ENCODE assay signal across 8 cellular contexts in genomic region chr13:102774210-102774560, GRCh38. TPM values are rescaled to one million over a fixed set of nuclear protein-coding genes. Genes with fewer than 3 reads are reported as not detected.
DNase-seq lines count a peak whose midpoint lies in the region; ATAC-seq, FAIRE-seq and TF ChIP-seq lines count a peak whose summit lies in the region.

No MANE protein-coding gene starts in this region.

- no peak overlapping the region for H2BK5ac ChIP-seq in H1 (ENCODE audit: low read depth, low read length)

- FAIRE-seq in H1 (lab: Jason Lieb, UNC) (no peak), GM12891 (lab: Jason Lieb, UNC) (no peak)

- peak overlapping the region; percentile 87 for H4K8ac ChIP-seq in H1 (ENCODE audit: extremely low read depth, insufficient read depth, low read length)

- H4K20me1 ChIP-seq in OCI-LY7 (ENCODE audit: insufficient read depth, low read length) (no peaks in the 10 kb centered on the region), H1 (replicated peaks in 1 of 2; ENCODE audit: control insufficient read depth in 1 of 2, insufficient read depth in 2 of 2, low read length in 2 of 2) (peaks cover 0 to 2% of the 10 kb centered on the region in 2 experiments)

- WGBS in H1 (ENCODE audit: extremely low coverage in 1 of 2, insufficient coverage in 1 of 2, insufficient read length in 1 of 2, insufficient replicate concordance in 2 of 2, low coverage in 1 of 2, low lambda C conversion rate in 2 of 2, missing lambda C conversion rate in 1 of 2), 2 experiments, result 93% methylated on average over 26 of the region's 26 CpGs; no CpG with 5 or more reads in 1 of the 2 experiments

- H3K4me3 ChIP-seq in OCI-LY7 (ENCODE audit: low read depth, low read length, poor library complexity, severe bottlenecking) (peak overlapping the region; percentile 78), H1 (ENCODE audit: extremely low read depth in 1 of 4, insufficient read depth in 2 of 4, low read depth in 3 of 4, low read length in 4 of 4) (peak overlapping the region; percentile 65 to 86 (median 74); a peak in 4 of 8 replicates), neutrophil (ENCODE audit: low read depth in 1 of 2, low read length in 1 of 2) (peak overlapping the region; percentile 79 to 85)

- no peak for TF ChIP-seq CTCF in CD4-positive, alpha-beta T cell (IDR thresholded peaks at IDR 0.05)
- no peak for TF ChIP-seq CTCF in OCI-LY7 (conservative IDR thresholded peaks at IDR 0.05; ENCODE audit: low read length)
- no peak for TF ChIP-seq CTCF in H1 (IDR thresholded peaks at IDR 0.05; ENCODE audit: control extremely low read depth in 1 of 3, insufficient read depth in 1 of 3, low read depth in 1 of 3, low read length in 3 of 3)
- TF ChIP-seq CTCF in neutrophil (IDR thresholded peaks at IDR 0.05), result peak; percentile 1

- H3K36me3 ChIP-seq in OCI-LY7 (ENCODE audit: insufficient read depth, low read length) (no peaks in the 10 kb centered on the region), H1 (ENCODE audit: control insufficient read depth in 2 of 4, insufficient read depth in 4 of 4, low read length in 3 of 4) (no peaks in the 10 kb centered on the region), neutrophil (no peaks in the 10 kb centered on the region)

- no peak overlapping the region for H3K56ac ChIP-seq in H1 (replicated peaks; ENCODE audit: insufficient read length, low read depth, low read length)

- H3K4me2 ChIP-seq in OCI-LY7 (ENCODE audit: low read length), result peak overlapping the region; percentile 88
- peak overlapping the region; percentile 82 to 96 for H3K4me2 ChIP-seq in H1 (ENCODE audit: insufficient read depth in 1 of 2, low read depth in 2 of 2, low read length in 2 of 2)

- H4K91ac ChIP-seq in H1 (replicated peaks; ENCODE audit: insufficient read length, low read length), result no peak overlapping the region

- TF ChIP-seq RAD21 in H1 (IDR thresholded peaks at IDR 0.05 in 1 of 2, conservative IDR thresholded peaks at IDR 0.05 in 1 of 2; ENCODE audit: low read depth in 2 of 2, low read length in 2 of 2), result no peak

- no TSS peak for BruUV-seq in OCI-LY7 (replicated peaks; lab: Mats Ljungman, UMichigan)

- no peak overlapping the region for H3K23ac ChIP-seq in H1 (ENCODE audit: insufficient read length)

- H3K4me1 ChIP-seq in OCI-LY7 (ENCODE audit: insufficient read depth, low read length, poor library complexity, severe bottlenecking), result peaks cover 6% of the 10 kb centered on the region
- peaks cover 0 to 6% (median 2%) of the 10 kb centered on the region in 4 experiments; a peak in 2 of 7 replicates for H3K4me1 ChIP-seq in H1 (replicated peaks in 1 of 4; ENCODE audit: control insufficient read depth in 3 of 4, insufficient read depth in 4 of 4, low read length in 3 of 4)
- peaks cover 27 to 28% of the 10 kb centered on the region in 2 experiments for H3K4me1 ChIP-seq in neutrophil (ENCODE audit: control insufficient read depth in 1 of 2, insufficient read depth in 1 of 2, low read depth in 1 of 2, low read length in 1 of 2)

- H2BK120ac ChIP-seq in H1 (replicated peaks; ENCODE audit: low read depth, low read length), result no peak overlapping the region

- 0 out of 2 replicates have a peak overlapping the region, but pooled peaks have one; percentile 86 for H3K18ac ChIP-seq in H1 (ENCODE audit: extremely low read depth, low read length)

- POLR2A ChIA-PET in CD4-positive, alpha-beta T cell (lab: Charles Lee), result interaction anchor here (0.8 to 5.6 kb wide), 12 partner anchors 10 to 379 kb away, joined by 3 to 95 read pairs (median 3); partner anchors contain the start of genes BIVM, ERCC5, POGLUT2 and TPP2
- POLR2A ChIA-PET in OCI-LY7 (lab: Charles Lee) (interaction anchor here (0.6 kb wide), 1 partner anchor 18 kb away, joined by 6 read pairs; no protein-coding TSS in a partner anchor), H1 (lab: Charles Lee; ENCODE audit: partially characterized antibody) (interaction anchor here (0.7 to 3.0 kb wide), 9 partner anchors 8 to 178 kb away, joined by 3 to 12 read pairs (median 3); partner anchors contain the start of genes ERCC5 and TPP2)

- no peak for TF ChIP-seq EP300 in H1 (IDR thresholded peaks at IDR 0.05; ENCODE audit: borderline replicate concordance in 1 of 2, low read depth in 2 of 2, low read length in 2 of 2)

- H2AFZ ChIP-seq in OCI-LY7 (ENCODE audit: low read length) (peak overlapping the region; percentile 96), H1 (ENCODE audit: low read length) (peak overlapping the region; percentile 89)

- H3K36me3 Mint-ChIP-seq in CD4-positive, alpha-beta T cell (ENCODE audit: low read depth), result peaks cover 4% of the 10 kb centered on the region

- no peaks in the 10 kb centered on the region for H3K79me2 ChIP-seq in OCI-LY7 (ENCODE audit: insufficient read depth, low read depth, low read length)
- H3K79me2 ChIP-seq in H1 (ENCODE audit: control insufficient read depth in 1 of 2, insufficient read depth in 2 of 2, low read length in 2 of 2), result no peaks in the 10 kb centered on the region

- peak overlapping the region; percentile 94 for H3K27ac Mint-ChIP-seq in CD4-positive, alpha-beta T cell

- no peaks in the 10 kb centered on the region for H3K27me3 ChIP-seq in CD4-positive, alpha-beta T cell (ENCODE audit: control insufficient read depth, insufficient read depth, low read length)
- H3K27me3 ChIP-seq in H1 (replicated peaks in 1 of 4; ENCODE audit: control insufficient read depth in 3 of 4, extremely low read depth in 1 of 4, insufficient read depth in 3 of 4, low read length in 3 of 4), result peaks cover 0 to 18% (median 12%) of the 10 kb centered on the region in 4 experiments; a peak in 5 of 7 replicates
- peaks cover 8% of the 10 kb centered on the region for H3K27me3 ChIP-seq in neutrophil

- peak overlapping the region in 1 of 4 experiments; percentile 56; a peak in 2 of 7 replicates for H3K9ac ChIP-seq in H1 (replicated peaks in 1 of 4; ENCODE audit: extremely low read depth in 1 of 4, low read depth in 3 of 4, low read length in 3 of 4)

- peaks cover 5% of the 10 kb centered on the region for H3K23me2 ChIP-seq in H1 (ENCODE audit: low read depth, low read length)

- H2BK12ac ChIP-seq in H1 (ENCODE audit: low read depth, low read length), result 0 out of 2 replicates have a peak overlapping the region, but pooled peaks have one; percentile 68

- H3K79me1 ChIP-seq in H1 (ENCODE audit: low read depth, low read length), result no peaks in the 10 kb centered on the region

- no peaks in the 10 kb centered on the region for H3K27me3 Mint-ChIP-seq in CD4-positive, alpha-beta T cell

- no peak overlapping the region for H2BK15ac ChIP-seq in H1 (ENCODE audit: low read length)

- H3K27ac ChIP-seq in CD4-positive, alpha-beta T cell (ENCODE audit: low read depth, low read length), result peak overlapping the region; percentile 69
- H3K27ac ChIP-seq in OCI-LY7 (ENCODE audit: low read depth, low read length, poor library complexity, severe bottlenecking), result no peak overlapping the region
- H3K27ac ChIP-seq in H1 (ENCODE audit: low read depth, low read length), result no peak overlapping the region
- H3K27ac ChIP-seq in neutrophil, result peak overlapping the region; percentile 63

- H3K9me3 ChIP-seq in CD4-positive, alpha-beta T cell (ENCODE audit: control insufficient read depth, low read length), result no peaks in the 10 kb centered on the region
- H3K9me3 ChIP-seq in OCI-LY7 (ENCODE audit: low read length) (no peaks in the 10 kb centered on the region), H1 (ENCODE audit: insufficient read depth in 2 of 2, low read depth in 1 of 2, low read length in 1 of 2) (peaks cover 0 to 4% of the 10 kb centered on the region in 2 experiments; a peak in 1 of 4 replicates), neutrophil (no peaks in the 10 kb centered on the region)

- H2BK20ac ChIP-seq in H1 (ENCODE audit: low read length), result no peak overlapping the region

- no peak overlapping the region for H2AK5ac ChIP-seq in H1 (ENCODE audit: low read depth, low read length)

- H3K4ac ChIP-seq in H1 (replicated peaks; ENCODE audit: insufficient read length, low read depth, low read length), result no peak overlapping the region

- no peak for DNase-seq in CD4-positive, alpha-beta T cell
- DNase-seq in OCI-LY7 (ENCODE audit: low spot score), result no peak
- no peak for DNase-seq in H1 (ENCODE audit: low read depth in 1 of 2, low spot score in 2 of 2)
- DNase-seq in GM12891 (ENCODE audit: insufficient read length, low spot score), result no peak
- DNase-seq in NCI-H1417 treated with DMSO at 0.1 percent for 48 hours (lab: John Stamatoyannopoulos, UW), result no peak
- DNase-seq in NCI-H2196 treated with DMSO at 0.1 percent for 48 hours (lab: John Stamatoyannopoulos, UW; ENCODE audit: unreplicated experiment), result no peak
- no peak for DNase-seq in DMS153 treated with DMSO at 0.1 percent for 48 hours (lab: John Stamatoyannopoulos, UW; ENCODE audit: unreplicated experiment)

- no peak for TF ChIP-seq POLR2A in H1 (IDR thresholded peaks at IDR 0.05; ENCODE audit: control extremely low read depth in 1 of 2, low read depth in 2 of 2, low read length in 2 of 2)
- TF ChIP-seq POLR2A in GM12891 (IDR thresholded peaks at IDR 0.05; ENCODE audit: low read depth, low read length), result no peak

- no peak overlapping the region for H3K14ac ChIP-seq in H1 (ENCODE audit: insufficient read length)

- ATAC-seq in CD4-positive, alpha-beta T cell (ENCODE audit: poor library complexity), result no peak

- peak overlapping the region; percentile 97 for H3K4me3 Mint-ChIP-seq in CD4-positive, alpha-beta T cell

- no peak overlapping the region for H4K5ac ChIP-seq in H1 (ENCODE audit: insufficient read length, low read depth, low read length)

- no peaks in the 10 kb centered on the region for H3K9me2 ChIP-seq in OCI-LY7 (ENCODE audit: insufficient read depth, low read length)

- intact Hi-C loops in CD4-positive, alpha-beta T cell (cut with DNase I, micrococcal nuclease), result loop anchor here (5.0 to 10.0 kb wide), 4 partner anchors 89 to 382 kb away; partner anchors contain the start of gene TPP2 (in 1 of the 2)
- intact Hi-C loops in OCI-LY7 (cut with micrococcal nuclease; ENCODE audit: unreplicated experiment), result loop anchor here (5.0 kb wide), 1 partner anchor 73 kb away; the partner anchor contains the start of gene ERCC5

- H3K9me3 Mint-ChIP-seq in CD4-positive, alpha-beta T cell, result no peaks in the 10 kb centered on the region

- CTCF ChIA-PET in CD4-positive, alpha-beta T cell (lab: Charles Lee), result interaction anchor here (0.7 to 1.6 kb wide), 5 partner anchors 10 to 182 kb away, joined by 3 to 7 read pairs (median 4); partner anchors contain the start of gene ERCC5
- CTCF ChIA-PET in OCI-LY7 (lab: Charles Lee; ENCODE audit: unreplicated experiment), result interaction anchor here (0.7 kb wide), 1 partner anchor 12 kb away, joined by 3 read pairs; no protein-coding TSS in a partner anchor
- CTCF ChIA-PET in H1 (lab: Charles Lee; ENCODE audit: partially characterized antibody), result interaction anchor here (1.3 to 5.6 kb wide), 4 partner anchors 11 to 183 kb away, joined by 3 to 28 read pairs (median 4); a partner anchor contains a TSS

- H3K4me1 Mint-ChIP-seq in CD4-positive, alpha-beta T cell (ENCODE audit: low read depth), result peaks cover 52% of the 10 kb centered on the region

RNA-seq across cellular contexts. Expression of gene TEX30, which starts 0.6 kb away (rescaled TPM):
- total RNA-seq in CD4-positive, alpha-beta T cell, result 1 to 10 TPM; 4.6 to 6.3 TPM
- total RNA-seq in OCI-LY7 (2014; rRNA removed; shearing (Covaris generic)), result 6.7 and 14.2 TPM in 2 replicates
- total RNA-seq in OCI-LY7 (2022), result 4.0 and 5.4 TPM in 2 replicates
- 8.5 and 10.3 TPM in 2 replicates for total RNA-seq in H1 (2021; fragmentation: NEBNext Ultra II Directional; extraction: Animal tissue kit (Norgen Biotek cat#: 25700))
- 2.9 and 6.5 TPM in 2 replicates for polyA plus RNA-seq in H1 (2011; rRNA removed)
- polyA plus RNA-seq in H1 (2011; cell fraction: cytosol; rRNA removed), result 7.6 TPM
- 1.7 TPM for polyA plus RNA-seq in H1 (2011; cell fraction: nucleus; rRNA removed)
- polyA plus RNA-seq in H1 (2012, experiment 1 of 2), result 4.8 to 8.8 TPM (median 5.4 TPM) in 4 replicates
- 3.3 TPM for polyA plus RNA-seq in H1 (2012, experiment 2 of 2)
- 5.1 TPM for polyA plus RNA-seq in H1 (2013, experiment 1 of 2)
- polyA plus RNA-seq in H1 (2013, experiment 2 of 2), result 4.7 TPM
- 1.5 and 2.7 TPM in 2 replicates for polyA minus RNA-seq in H1 (2011; rRNA and poly(A)+ RNA removed)
- 2.5 TPM for polyA minus RNA-seq in H1 (2011; cell fraction: cytosol; rRNA and poly(A)+ RNA removed)
- 3.5 TPM for polyA minus RNA-seq in H1 (2011; cell fraction: nucleus; rRNA and poly(A)+ RNA removed)
- polyA plus RNA-seq in GM12891 (2012; ENCODE audit: low read depth, missing spikeins), result 12.8 TPM

RNA-seq across cellular contexts. Expression of gene POGLUT2, which starts 24.6 kb away (rescaled TPM):
- total RNA-seq in CD4-positive, alpha-beta T cell, result not detected
- not detected in 2 replicates for total RNA-seq in OCI-LY7 (2014; rRNA removed; shearing (Covaris generic))
- total RNA-seq in OCI-LY7 (2022), result not detected in 2 replicates
- total RNA-seq in H1 (2021; fragmentation: NEBNext Ultra II Directional; extraction: Animal tissue kit (Norgen Biotek cat#: 25700)), result 20.1 and 22.3 TPM in 2 replicates
- polyA plus RNA-seq in H1 (2011; rRNA removed), result 9.4 and 9.9 TPM in 2 replicates
- 12.3 TPM for polyA plus RNA-seq in H1 (2011; cell fraction: cytosol; rRNA removed)
- 7.0 TPM for polyA plus RNA-seq in H1 (2011; cell fraction: nucleus; rRNA removed)
- polyA plus RNA-seq in H1 (2012, experiment 1 of 2), result 12.0 to 17.6 TPM (median 12.9 TPM) in 4 replicates
- 5.2 TPM for polyA plus RNA-seq in H1 (2012, experiment 2 of 2)
- polyA plus RNA-seq in H1 (2013, experiment 1 of 2), result 30.0 TPM
- 34.1 TPM for polyA plus RNA-seq in H1 (2013, experiment 2 of 2)
- 6.1 and 8.0 TPM in 2 replicates for polyA minus RNA-seq in H1 (2011; rRNA and poly(A)+ RNA removed)
- 5.1 TPM for polyA minus RNA-seq in H1 (2011; cell fraction: cytosol; rRNA and poly(A)+ RNA removed)
- 8.6 TPM for polyA minus RNA-seq in H1 (2011; cell fraction: nucleus; rRNA and poly(A)+ RNA removed)
- polyA plus RNA-seq in GM12891 (2012; ENCODE audit: low read depth, missing spikeins), result 1.2 TPM

RNA-seq across cellular contexts. Expression of gene BIVM, which starts 24.7 kb away (rescaled TPM):
- total RNA-seq in CD4-positive, alpha-beta T cell, result 1 to 10 TPM; 3.4 to 4.3 TPM
- not detected in 2 replicates for total RNA-seq in OCI-LY7 (2014; rRNA removed; shearing (Covaris generic))
- total RNA-seq in OCI-LY7 (2022), result not detected in 2 replicates
- total RNA-seq in H1 (2021; fragmentation: NEBNext Ultra II Directional; extraction: Animal tissue kit (Norgen Biotek cat#: 25700)), result 5.4 and 5.5 TPM in 2 replicates
- polyA plus RNA-seq in H1 (2011; rRNA removed), result 1.3 and 1.8 TPM in 2 replicates
- 2.7 TPM for polyA plus RNA-seq in H1 (2011; cell fraction: cytosol; rRNA removed)
- 1.6 TPM for polyA plus RNA-seq in H1 (2011; cell fraction: nucleus; rRNA removed)
- polyA plus RNA-seq in H1 (2012, experiment 1 of 2), result 2.0 to 3.8 TPM (median 2.3 TPM) in 4 replicates
- polyA plus RNA-seq in H1 (2012, experiment 2 of 2), result 0.31 TPM
- 5.0 TPM for polyA plus RNA-seq in H1 (2013, experiment 1 of 2)
- polyA plus RNA-seq in H1 (2013, experiment 2 of 2), result 4.7 TPM
- 0.85 and 1.4 TPM in 2 replicates for polyA minus RNA-seq in H1 (2011; rRNA and poly(A)+ RNA removed)
- polyA minus RNA-seq in H1 (2011; cell fraction: cytosol; rRNA and poly(A)+ RNA removed), result 1.5 TPM
- polyA minus RNA-seq in H1 (2011; cell fraction: nucleus; rRNA and poly(A)+ RNA removed), result 4.6 TPM
- polyA plus RNA-seq in GM12891 (2012; ENCODE audit: low read depth, missing spikeins), result 8.1 TPM

Comparison
In these comparisons a context has a peak if more than half of its experiments do, and no peak if none do; other contexts are left out.
1. H3K27ac ChIP-seq: peak in CD4-positive, alpha-beta T cell (single experiment) and neutrophil (single experiment); none in OCI-LY7 (single experiment) and H1 (single experiment).
2. RNA of gene POGLUT2, which starts 24.6 kb away (total RNA-seq): 20.1 to 22.3 TPM in H1; not detected in CD4-positive, alpha-beta T cell and not detected in OCI-LY7; every median in the first group is over 10 times any median in the second.
3. Peak in every context shown above with its lines, with median percentiles within 50 percentile points of each other: H3K4me3 ChIP-seq.